In the genomic region with DNA sequence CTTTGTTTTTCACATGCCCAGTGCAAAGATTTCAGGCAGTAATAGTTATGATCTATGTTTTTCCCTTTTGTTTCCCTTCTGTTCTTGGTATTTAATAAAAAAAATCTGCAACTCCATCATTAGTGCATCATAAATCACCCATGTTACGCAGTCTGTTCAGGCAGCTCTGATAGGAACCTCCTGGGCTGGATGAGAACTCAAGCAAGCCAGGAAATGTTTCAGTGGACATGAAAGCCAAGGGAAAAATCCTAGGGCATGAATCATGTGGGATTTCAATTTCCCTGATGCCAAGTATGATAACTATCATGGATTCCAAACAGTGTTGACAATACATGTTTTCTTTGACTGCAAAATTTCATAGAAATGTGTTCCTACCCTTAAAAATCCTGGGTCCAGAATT, we compare ENCODE assay signal across 1 cellular context.
TF ChIP-seq lines count a peak whose summit lies in the region.

No MANE protein-coding gene starts in this region.

TF ChIP-seq in SK-N-SH, 30 proteins besides CTCF, POLR2A, EP300 and RAD21 (continued from another document):
- TF ChIP-seq, protein P1, sequence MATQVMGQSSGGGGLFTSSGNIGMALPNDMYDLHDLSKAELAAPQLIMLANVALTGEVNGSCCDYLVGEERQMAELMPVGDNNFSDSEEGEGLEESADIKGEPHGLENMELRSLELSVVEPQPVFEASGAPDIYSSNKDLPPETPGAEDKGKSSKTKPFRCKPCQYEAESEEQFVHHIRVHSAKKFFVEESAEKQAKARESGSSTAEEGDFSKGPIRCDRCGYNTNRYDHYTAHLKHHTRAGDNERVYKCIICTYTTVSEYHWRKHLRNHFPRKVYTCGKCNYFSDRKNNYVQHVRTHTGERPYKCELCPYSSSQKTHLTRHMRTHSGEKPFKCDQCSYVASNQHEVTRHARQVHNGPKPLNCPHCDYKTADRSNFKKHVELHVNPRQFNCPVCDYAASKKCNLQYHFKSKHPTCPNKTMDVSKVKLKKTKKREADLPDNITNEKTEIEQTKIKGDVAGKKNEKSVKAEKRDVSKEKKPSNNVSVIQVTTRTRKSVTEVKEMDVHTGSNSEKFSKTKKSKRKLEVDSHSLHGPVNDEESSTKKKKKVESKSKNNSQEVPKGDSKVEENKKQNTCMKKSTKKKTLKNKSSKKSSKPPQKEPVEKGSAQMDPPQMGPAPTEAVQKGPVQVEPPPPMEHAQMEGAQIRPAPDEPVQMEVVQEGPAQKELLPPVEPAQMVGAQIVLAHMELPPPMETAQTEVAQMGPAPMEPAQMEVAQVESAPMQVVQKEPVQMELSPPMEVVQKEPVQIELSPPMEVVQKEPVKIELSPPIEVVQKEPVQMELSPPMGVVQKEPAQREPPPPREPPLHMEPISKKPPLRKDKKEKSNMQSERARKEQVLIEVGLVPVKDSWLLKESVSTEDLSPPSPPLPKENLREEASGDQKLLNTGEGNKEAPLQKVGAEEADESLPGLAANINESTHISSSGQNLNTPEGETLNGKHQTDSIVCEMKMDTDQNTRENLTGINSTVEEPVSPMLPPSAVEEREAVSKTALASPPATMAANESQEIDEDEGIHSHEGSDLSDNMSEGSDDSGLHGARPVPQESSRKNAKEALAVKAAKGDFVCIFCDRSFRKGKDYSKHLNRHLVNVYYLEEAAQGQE (IDR thresholded peaks at IDR 0.05; ENCODE audit: low read depth, low read length): peak; percentile 34; the same call in 1 of the 2 replicates
- TF ChIP-seq, protein P2, sequence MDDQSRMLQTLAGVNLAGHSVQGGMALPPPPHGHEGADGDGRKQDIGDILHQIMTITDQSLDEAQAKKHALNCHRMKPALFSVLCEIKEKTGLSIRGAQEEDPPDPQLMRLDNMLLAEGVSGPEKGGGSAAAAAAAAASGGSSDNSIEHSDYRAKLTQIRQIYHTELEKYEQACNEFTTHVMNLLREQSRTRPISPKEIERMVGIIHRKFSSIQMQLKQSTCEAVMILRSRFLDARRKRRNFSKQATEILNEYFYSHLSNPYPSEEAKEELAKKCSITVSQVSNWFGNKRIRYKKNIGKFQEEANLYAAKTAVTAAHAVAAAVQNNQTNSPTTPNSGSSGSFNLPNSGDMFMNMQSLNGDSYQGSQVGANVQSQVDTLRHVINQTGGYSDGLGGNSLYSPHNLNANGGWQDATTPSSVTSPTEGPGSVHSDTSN (IDR thresholded peaks at IDR 0.05): peak; percentile 97
- TF ChIP-seq CHD2 (IDR thresholded peaks at IDR 0.05; ENCODE audit: low read length, partially characterized antibody) (no peak), NFIC (IDR thresholded peaks at IDR 0.05; ENCODE audit: borderline replicate concordance) (peak; percentile 98), YY1 (IDR thresholded peaks at IDR 0.05; ENCODE audit: low read depth) (peak; percentile 66; the same call in 1 of the 2 replicates), MEF2A (IDR thresholded peaks at IDR 0.05; ENCODE audit: borderline replicate concordance, low read depth) (peak; percentile 71; the same call in 1 of the 2 replicates), MXI1 (IDR thresholded peaks at IDR 0.05; ENCODE audit: low read depth, low read length) (no peak), TAF1 (IDR thresholded peaks at IDR 0.05; ENCODE audit: borderline replicate concordance, low read depth, low read length) (no peak), SIN3A (IDR thresholded peaks at IDR 0.05; ENCODE audit: borderline replicate concordance, low read depth, low read length) (peak; percentile 86; the same call in 1 of the 2 replicates), NRF1 (IDR thresholded peaks at IDR 0.05; ENCODE audit: low read depth, low read length) (no peak), FOXM1 (IDR thresholded peaks at IDR 0.05; ENCODE audit: low read depth) (peak; percentile 97), FOSL2 (IDR thresholded peaks at IDR 0.05; ENCODE audit: borderline replicate concordance, low read depth) (peak; percentile 93), TEAD4 (IDR thresholded peaks at IDR 0.05; ENCODE audit: borderline replicate concordance, insufficient read depth) (peak; percentile 99), EZH2phosphoT487 (IDR thresholded peaks at IDR 0.05; ENCODE audit: borderline replicate concordance, low read depth) (no peak), ELF1 (IDR thresholded peaks at IDR 0.05) (peak; percentile 44; the same call in 1 of the 2 replicates), RCOR1 (IDR thresholded peaks at IDR 0.05; ENCODE audit: low read length) (no peak), GATA2 (CRISPR knock-in tag; IDR thresholded peaks at IDR 0.05) (no peak)
- TF ChIP-seq, protein P3, sequence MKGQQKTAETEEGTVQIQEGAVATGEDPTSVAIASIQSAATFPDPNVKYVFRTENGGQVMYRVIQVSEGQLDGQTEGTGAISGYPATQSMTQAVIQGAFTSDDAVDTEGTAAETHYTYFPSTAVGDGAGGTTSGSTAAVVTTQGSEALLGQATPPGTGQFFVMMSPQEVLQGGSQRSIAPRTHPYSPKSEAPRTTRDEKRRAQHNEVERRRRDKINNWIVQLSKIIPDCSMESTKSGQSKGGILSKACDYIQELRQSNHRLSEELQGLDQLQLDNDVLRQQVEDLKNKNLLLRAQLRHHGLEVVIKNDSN (IDR thresholded peaks at IDR 0.05; ENCODE audit: borderline replicate concordance, low read depth): peak; percentile 13; the same call in 1 of the 2 replicates
- TF ChIP-seq, protein P4, sequence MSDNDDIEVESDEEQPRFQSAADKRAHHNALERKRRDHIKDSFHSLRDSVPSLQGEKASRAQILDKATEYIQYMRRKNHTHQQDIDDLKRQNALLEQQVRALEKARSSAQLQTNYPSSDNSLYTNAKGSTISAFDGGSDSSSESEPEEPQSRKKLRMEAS (IDR thresholded peaks at IDR 0.05; ENCODE audit: low read depth): peak; percentile 72
- TF ChIP-seq, protein P5, sequence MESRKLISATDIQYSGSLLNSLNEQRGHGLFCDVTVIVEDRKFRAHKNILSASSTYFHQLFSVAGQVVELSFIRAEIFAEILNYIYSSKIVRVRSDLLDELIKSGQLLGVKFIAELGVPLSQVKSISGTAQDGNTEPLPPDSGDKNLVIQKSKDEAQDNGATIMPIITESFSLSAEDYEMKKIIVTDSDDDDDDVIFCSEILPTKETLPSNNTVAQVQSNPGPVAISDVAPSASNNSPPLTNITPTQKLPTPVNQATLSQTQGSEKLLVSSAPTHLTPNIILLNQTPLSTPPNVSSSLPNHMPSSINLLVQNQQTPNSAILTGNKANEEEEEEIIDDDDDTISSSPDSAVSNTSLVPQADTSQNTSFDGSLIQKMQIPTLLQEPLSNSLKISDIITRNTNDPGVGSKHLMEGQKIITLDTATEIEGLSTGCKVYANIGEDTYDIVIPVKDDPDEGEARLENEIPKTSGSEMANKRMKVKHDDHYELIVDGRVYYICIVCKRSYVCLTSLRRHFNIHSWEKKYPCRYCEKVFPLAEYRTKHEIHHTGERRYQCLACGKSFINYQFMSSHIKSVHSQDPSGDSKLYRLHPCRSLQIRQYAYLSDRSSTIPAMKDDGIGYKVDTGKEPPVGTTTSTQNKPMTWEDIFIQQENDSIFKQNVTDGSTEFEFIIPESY (IDR thresholded peaks at IDR 0.05; ENCODE audit: borderline replicate concordance, low read depth): peak; percentile 76; the same call in 1 of the 2 replicates
